Comparison of ENCODE assay signal across 25 cellular contexts in the genomic region with DNA sequence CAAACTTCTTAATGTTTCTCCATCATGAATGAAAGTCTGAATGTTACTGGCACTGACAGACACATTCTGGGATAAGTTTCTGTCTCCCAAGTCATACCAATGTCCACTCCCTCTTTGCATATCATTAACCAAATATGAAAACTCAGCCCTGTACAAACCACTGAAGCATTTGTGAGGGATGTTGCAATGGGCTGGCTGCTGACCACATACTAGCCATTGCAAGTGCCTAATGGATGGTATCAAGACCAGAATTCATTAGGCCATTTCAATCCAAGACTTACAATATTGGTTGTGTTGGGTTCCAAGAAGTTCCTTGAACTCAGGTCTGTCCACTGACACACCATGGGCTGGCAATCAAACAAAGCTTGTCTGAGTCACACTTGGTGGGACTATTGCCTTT.
DNase-seq lines count a peak whose midpoint lies in the region; ATAC-seq, FAIRE-seq and TF ChIP-seq lines count a peak whose summit lies in the region.
"Had no signal": no experiment of that assay in that cellular context is flagged by ENCODE, and none has a peak within 500 bp of the region (broad histone marks: within the 10 kb centered on the region; RNA-seq: fewer than 3 reads in every experiment).

No MANE protein-coding gene starts in this region.

- no peaks in the 10 kb centered on the region for H4K20me1 ChIP-seq in astrocyte (ENCODE audit: insufficient read depth, low read length)

- H3K27ac ChIP-seq in astrocyte (ENCODE audit: low read depth, low read length) = no peak overlapping the region
- no peak overlapping the region for H3K27ac ChIP-seq in colonic mucosa
- H3K27ac ChIP-seq: 22Rv1, HL-60, RWPE1 had no signal

- H3K4me1 ChIP-seq in astrocyte (ENCODE audit: insufficient read depth, low read length) = no peaks in the 10 kb centered on the region
- no peaks in the 10 kb centered on the region for H3K4me1 ChIP-seq in colonic mucosa
- H3K4me1 ChIP-seq: BE2C had no signal

- no peak overlapping the region for H3K4me2 ChIP-seq in astrocyte (ENCODE audit: low read length)

- H3K4me1 Mint-ChIP-seq in astrocyte (ENCODE audit: low read depth, unreplicated experiment) = no peaks in the 10 kb centered on the region
- H3K4me1 Mint-ChIP-seq: CD14-positive monocyte; CD8-positive, alpha-beta memory T cell had no signal

- H3K9me3 Mint-ChIP-seq in astrocyte (ENCODE audit: unreplicated experiment) = no peaks in the 10 kb centered on the region

- DNase-seq in AG10803 (ENCODE audit: low read depth) = peak; percentile 26
- peak; percentile 27 for DNase-seq in astrocyte (ENCODE audit: low read depth)
- peak; percentile 40 for DNase-seq in fibroblast of gingiva (ENCODE audit: low read depth)
- peak; percentile 70 for DNase-seq in kidney tubule cell (ENCODE audit: low spot score)
- no peak for DNase-seq in colonic mucosa
- no peak for DNase-seq in COLO829 (ENCODE audit: low spot score)
- no peak for DNase-seq in HuH-7.5 (ENCODE audit: low spot score)
- DNase-seq: BE2C; CD8-positive, alpha-beta memory T cell; Karpas-422; NCI-H1092 treated with DMSO at 0.1 percent for 48 hours; NCI-H1436; NCI-H187; NCI-H2081 treated with DMSO at 0.1 percent for 48 hours; NCI-H446 treated with DMSO at 0.1 percent for 48 hours; NCI-H526; NCI-H82; SHP77 had no signal

- FAIRE-seq in astrocyte (lab: Jason Lieb, UNC) = no peak
- FAIRE-seq: H54 had no signal

- H3K9me3 ChIP-seq in astrocyte (ENCODE audit: insufficient read depth, low read depth, low read length) = no peaks in the 10 kb centered on the region
- no peaks in the 10 kb centered on the region for H3K9me3 ChIP-seq in colonic mucosa
- H3K9me3 ChIP-seq: BE2C had no signal

- no peaks in the 10 kb centered on the region for H3K27me3 Mint-ChIP-seq in astrocyte (ENCODE audit: low read depth, unreplicated experiment)
- H3K27me3 Mint-ChIP-seq: CD8-positive, alpha-beta memory T cell had no signal

- no peaks in the 10 kb centered on the region for H3K36me3 Mint-ChIP-seq in astrocyte (ENCODE audit: low read depth, unreplicated experiment)
- H3K36me3 Mint-ChIP-seq: CD14-positive monocyte; CD8-positive, alpha-beta memory T cell had no signal

- no peak for ATAC-seq in HG02763 (IDR thresholded peaks at IDR 0.05; ENCODE audit: unreplicated experiment)
- ATAC-seq: Panc1 had no signal

- H3K36me3 ChIP-seq in astrocyte (ENCODE audit: insufficient read depth, low read length) (no peaks in the 10 kb centered on the region), colonic mucosa (no peaks in the 10 kb centered on the region)
- H3K36me3 ChIP-seq: BE2C had no signal

- H3K27me3 ChIP-seq in astrocyte (ENCODE audit: insufficient read depth, low read length) = no peaks in the 10 kb centered on the region
- H3K27me3 ChIP-seq in colonic mucosa = no peaks in the 10 kb centered on the region
- H3K27me3 ChIP-seq: BE2C had no signal

- no peak overlapping the region for H2AFZ ChIP-seq in astrocyte (ENCODE audit: low read depth, low read length)

- no peak overlapping the region for H3K27ac Mint-ChIP-seq in astrocyte (ENCODE audit: unreplicated experiment)
- H3K27ac Mint-ChIP-seq: CD14-positive monocyte; CD8-positive, alpha-beta memory T cell had no signal

- H3K79me2 ChIP-seq in astrocyte (ENCODE audit: insufficient read depth, low read length) = no peaks in the 10 kb centered on the region

- TF ChIP-seq CTCF in AG10803 (conservative IDR thresholded peaks at IDR 0.05; ENCODE audit: low read length) (no peak), astrocyte (IDR thresholded peaks at IDR 0.05; ENCODE audit: insufficient read depth, low read depth, low read length) (no peak), colonic mucosa (IDR thresholded peaks at IDR 0.05) (no peak)

- H3K9ac ChIP-seq in astrocyte (ENCODE audit: low read length) (no peak overlapping the region), colonic mucosa (ENCODE audit: low read depth in 2 of 2, low read length in 2 of 2) (no peak overlapping the region)

- no peak overlapping the region for H3K4me3 Mint-ChIP-seq in astrocyte (ENCODE audit: unreplicated experiment)
- H3K4me3 Mint-ChIP-seq: CD14-positive monocyte; CD8-positive, alpha-beta memory T cell had no signal

- intact Hi-C loops in colonic mucosa (cut with DNase I) = no loop called here

- no peak overlapping the region for H3K4me3 ChIP-seq in AG10803 (ENCODE audit: low read length)
- no peak overlapping the region for H3K4me3 ChIP-seq in astrocyte (ENCODE audit: insufficient read depth, low read depth, low read length)
- H3K4me3 ChIP-seq in colonic mucosa = no peak overlapping the region

Comparison
In these comparisons a context has a peak if more than half of its experiments do, and no peak if none do; other contexts are left out.
1. DNase-seq: peak in AG10803 (single experiment), astrocyte (single experiment), fibroblast of gingiva (single experiment) and kidney tubule cell (single experiment); none in colonic mucosa (single experiment), COLO829 (single experiment) and HuH-7.5 (single experiment).